17 cellular contexts compared by ENCODE assay signal in the genomic region with DNA sequence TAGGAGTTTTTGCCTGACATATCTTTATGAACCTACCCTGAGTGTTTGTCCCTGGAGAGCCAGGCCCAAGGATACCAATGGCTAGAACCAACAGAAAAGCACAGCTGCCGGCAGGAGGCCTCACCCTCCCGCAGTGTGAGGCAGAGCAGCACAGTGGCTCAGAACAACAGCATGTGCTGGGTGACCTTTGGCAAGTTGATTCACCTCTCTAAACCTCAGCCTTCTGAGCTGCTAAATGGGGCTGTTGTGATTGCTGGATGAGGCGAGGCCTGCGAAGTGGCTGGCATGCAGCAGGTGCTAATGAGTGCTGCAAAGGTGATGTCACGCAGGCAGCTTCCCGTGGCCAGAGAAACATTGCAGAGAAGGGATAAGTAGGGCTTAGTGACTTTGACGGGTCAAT.
"Had no signal": no experiment of that assay in that cellular context is flagged by ENCODE, and none has a peak within 500 bp of the region (broad histone marks: within the 10 kb centered on the region; RNA-seq: fewer than 3 reads in every experiment).

No MANE protein-coding gene starts in this region.

- H3K4me3 ChIP-seq: psoas muscle, sigmoid colon, SK-N-MC, stomach, thyroid gland, vagina had no signal

- H3K27me3 ChIP-seq: sigmoid colon, stomach, thyroid gland, vagina had no signal

- ATAC-seq: activated T-cell treated with anti-CD3 and anti-CD28 coated beads, Interleukin-2, amount 50 U/mL, for 4 hours; effector memory CD8-positive, alpha-beta T cell; natural killer cell; psoas muscle had no signal

- H3K4me3 Mint-ChIP-seq: activated T-cell treated with anti-CD3 and anti-CD28 coated beads, Interleukin-2, amount 50 U/mL, for 4 hours; effector memory CD8-positive, alpha-beta T cell; natural killer cell had no signal

- H3K27me3 Mint-ChIP-seq: effector memory CD8-positive, alpha-beta T cell had no signal

- H3K4me1 ChIP-seq: vagina had no signal

- H3K9me3 Mint-ChIP-seq: activated T-cell treated with anti-CD3 and anti-CD28 coated beads, Interleukin-2, amount 50 U/mL, for 4 hours; effector memory CD8-positive, alpha-beta T cell; natural killer cell had no signal

- H3K36me3 Mint-ChIP-seq: natural killer cell had no signal

- H3K27ac Mint-ChIP-seq: natural killer cell had no signal

- H3K27ac ChIP-seq: sigmoid colon, SK-N-MC, stomach, thyroid gland, vagina, WERI-Rb-1 had no signal

- H3K9me3 ChIP-seq: psoas muscle, sigmoid colon, stomach, thyroid gland, vagina had no signal

- DNase-seq: activated CD4-positive, alpha-beta T cell treated with anti-CD3 and anti-CD28 coated beads, Interleukin-2, amount 50 U/mL, for 1 hour; activated naive CD4-positive, alpha-beta T cell; activated T-cell treated with anti-CD3 and anti-CD28 coated beads, Interleukin-2, amount 50 U/mL, for 4 hours; caudate nucleus; effector memory CD8-positive, alpha-beta T cell; erythroblast; mammary epithelial cell; natural killer cell; psoas muscle; sigmoid colon; stimulated activated CD4-positive, alpha-beta T cell treated with anti-CD3 and anti-CD28 coated beads, Interleukin-12 subunit alpha, Interleukin-12 subunit beta, amount 100 ng/mL, for 4 hours; stomach; T-helper 1 cell; thyroid gland; WERI-Rb-1 had no signal

- H3K4me1 Mint-ChIP-seq: natural killer cell had no signal
